In genomic region chr3:114405202-114405601, GRCh38 we compare ENCODE assay signal across 11 cellular contexts.
DNase-seq lines count a peak whose midpoint lies in the region; ATAC-seq and TF ChIP-seq lines count a peak whose summit lies in the region.
"Had no signal": no experiment of that assay in that cellular context is flagged by ENCODE, and none has a peak within 500 bp of the region (broad histone marks: within the 10 kb centered on the region; RNA-seq: fewer than 3 reads in every experiment).

No MANE protein-coding gene starts in this region.

- no peaks in the 10 kb centered on the region for H3K9me3 ChIP-seq in sigmoid colon

- DNase-seq in sigmoid colon (no peak), OCI-M1 (lab: John Stamatoyannopoulos, UW) (no peak), NCI-H748 treated with DMSO at 0.1 percent for 48 hours (lab: John Stamatoyannopoulos, UW) (no peak), mucosa of gallbladder (ENCODE audit: low spot score) (no peak), osteocyte (ENCODE audit: extremely low spot score, unreplicated experiment) (no peak)
- DNase-seq: effector memory CD8-positive, alpha-beta T cell; NCI-H1436 treated with DMSO at 0.1 percent for 48 hours had no signal

- peaks cover 2% of the 10 kb centered on the region for H3K4me1 Mint-ChIP-seq in osteocyte (ENCODE audit: unreplicated experiment)

- no peak overlapping the region for H3K27ac Mint-ChIP-seq in osteocyte (ENCODE audit: unreplicated experiment)
- H3K27ac Mint-ChIP-seq: effector memory CD8-positive, alpha-beta T cell; T-helper 2 cell treated with Interferon-gamma antibody and Interleukin-4, amounts not matched to agents 5 μg/mL and 100 μg/mL, for 36 hours had no signal

- H3K4me3 ChIP-seq in sigmoid colon = no peak overlapping the region

- no peak for TF ChIP-seq POLR2A in sigmoid colon (IDR thresholded peaks at IDR 0.05)

- H3K4me1 ChIP-seq in sigmoid colon = peaks cover 0 to 58% (median 46%) of the 10 kb centered on the region in 4 donors

- TF ChIP-seq CTCF in sigmoid colon (IDR thresholded peaks at IDR 0.05) = no peak
- no peak for TF ChIP-seq CTCF in osteocyte (IDR thresholded peaks at IDR 0.05)

- no peaks in the 10 kb centered on the region for H3K36me3 ChIP-seq in sigmoid colon

- H3K27me3 Mint-ChIP-seq in osteocyte (ENCODE audit: unreplicated experiment) = peaks cover 25% of the 10 kb centered on the region
- H3K27me3 Mint-ChIP-seq: effector memory CD8-positive, alpha-beta T cell had no signal

- H3K9me3 Mint-ChIP-seq in osteocyte (ENCODE audit: unreplicated experiment) = no peaks in the 10 kb centered on the region
- H3K9me3 Mint-ChIP-seq: effector memory CD8-positive, alpha-beta T cell; T-helper 2 cell treated with Interferon-gamma antibody and Interleukin-4, amounts not matched to agents 5 μg/mL and 100 μg/mL, for 36 hours had no signal

- peak; percentile 58 for ATAC-seq in GM19023 (IDR thresholded peaks at IDR 0.05; ENCODE audit: unreplicated experiment)
- ATAC-seq in GM21786 (IDR thresholded peaks at IDR 0.05; ENCODE audit: unreplicated experiment) = peak; percentile 88
- peak; percentile 50 for ATAC-seq in HG03521 (IDR thresholded peaks at IDR 0.05; ENCODE audit: unreplicated experiment)
- ATAC-seq: effector memory CD8-positive, alpha-beta T cell had no signal

- 79 to 82% methylated on average over 2 of the region's 2 CpGs for WGBS in sigmoid colon, 2 donors

- no peak for TF ChIP-seq EP300 in sigmoid colon (IDR thresholded peaks at IDR 0.05)

- H3K4me3 Mint-ChIP-seq in osteocyte (ENCODE audit: unreplicated experiment) = no peak overlapping the region
- H3K4me3 Mint-ChIP-seq: effector memory CD8-positive, alpha-beta T cell; T-helper 2 cell treated with Interferon-gamma antibody and Interleukin-4, amounts not matched to agents 5 μg/mL and 100 μg/mL, for 36 hours had no signal

- intact Hi-C loops in sigmoid colon (cut with DNase I) = no loop called here

- H3K27ac ChIP-seq in sigmoid colon = peak overlapping the region in 3 of 4 donors; percentile 10 to 44 (median 28)

- no peaks in the 10 kb centered on the region for H3K36me3 Mint-ChIP-seq in osteocyte (ENCODE audit: unreplicated experiment)

- H3K27me3 ChIP-seq in sigmoid colon = no peaks in the 10 kb centered on the region
